9 cellular contexts compared by ENCODE assay signal in genomic region chr10:70144372-70145110, GRCh38.
DNase-seq lines count a peak whose midpoint lies in the region; ATAC-seq and TF ChIP-seq lines count a peak whose summit lies in the region.
"Had no signal": no experiment of that assay in that cellular context is flagged by ENCODE, and none has a peak within 500 bp of the region (broad histone marks: within the 10 kb centered on the region; RNA-seq: fewer than 3 reads in every experiment).

No MANE protein-coding gene starts in this region.

- in situ Hi-C loops in brain microvascular endothelial cell (cut with HindIII; ENCODE audit: low pct_ligation_motif_present, low sequenced_read_pairs) = no loop called here

- H3K36me3 ChIP-seq in BLaER1 treated with 17β-estradiol and CSF1 and Interleukin-3, amounts not matched to agents 10 nM and 100 nM = peaks cover 13 to 32% (median 20%) of the 10 kb centered on the region in 11 experiments; a peak in 21 of 22 replicates
- H3K36me3 ChIP-seq in HUES6 (ENCODE audit: control insufficient read depth, insufficient read depth, low read length) (peaks cover 5% of the 10 kb centered on the region; the same call in 1 of the 2 replicates), brain microvascular endothelial cell (replicated peaks) (peaks cover 24% of the 10 kb centered on the region), muscle layer of duodenum (ENCODE audit: control insufficient read depth in 1 of 2, insufficient read depth in 2 of 2, low read length in 2 of 2) (peaks cover 2 to 14% of the 10 kb centered on the region in 2 donors)

- no peak for TF ChIP-seq CTCF in brain microvascular endothelial cell (IDR thresholded peaks at IDR 0.05; ENCODE audit: low read depth, low read length, missing control alignments)

- peaks cover 0 to 46% (median 25%) of the 10 kb centered on the region in 11 experiments; a peak in 13 of 22 replicates for H4K20me1 ChIP-seq in BLaER1 treated with 17β-estradiol and CSF1 and Interleukin-3, amounts not matched to agents 10 nM and 100 nM

- H3K27ac ChIP-seq in BLaER1 treated with 17β-estradiol and CSF1 and Interleukin-3, amounts not matched to agents 10 nM and 100 nM = peak overlapping the region in 8 of 11 experiments; percentile 85 to 94 (median 88); a peak in 17 of 22 replicates
- H3K27ac ChIP-seq in HUES6 (ENCODE audit: low read depth, low read length) = no peak overlapping the region
- no peak overlapping the region for H3K27ac ChIP-seq in brain microvascular endothelial cell
- H3K27ac ChIP-seq in muscle layer of duodenum (ENCODE audit: low read length) = no peak overlapping the region

- no peaks in the 10 kb centered on the region for H3K9me3 ChIP-seq in BLaER1 treated with 17β-estradiol and CSF1 and Interleukin-3, amounts not matched to agents 10 nM and 100 nM (replicated peaks in 1 of 11)
- H3K9me3 ChIP-seq in HUES6 (ENCODE audit: control insufficient read depth, insufficient read depth, low read depth, low read length) (no peaks in the 10 kb centered on the region), muscle layer of duodenum (ENCODE audit: control insufficient read depth in 1 of 2, low read length in 2 of 2) (no peaks in the 10 kb centered on the region)

- no peak for ATAC-seq in HG03571 (IDR thresholded peaks at IDR 0.05; ENCODE audit: unreplicated experiment)

- H3K4me2 ChIP-seq in BLaER1 treated with 17β-estradiol and CSF1 and Interleukin-3, amounts not matched to agents 10 nM and 100 nM = peak overlapping the region; percentile 86 to 100 (median 96)

- peak overlapping the region; percentile 79 to 92 (median 87); a peak in 21 of 22 replicates for H3K9ac ChIP-seq in BLaER1 treated with 17β-estradiol and CSF1 and Interleukin-3, amounts not matched to agents 10 nM and 100 nM
- peak overlapping the region; percentile 89 for H3K9ac ChIP-seq in HUES6 (ENCODE audit: low read length)

- no peak for DNase-seq in brain microvascular endothelial cell
- DNase-seq in HUDEP-2 (lab: John Stamatoyannopoulos, UW; ENCODE audit: unreplicated experiment in 76 of 76) = no peak
- no peak for DNase-seq in NCI-H446 (lab: John Stamatoyannopoulos, UW)
- no peak for DNase-seq in NCI-H526 (lab: John Stamatoyannopoulos, UW)
- DNase-seq: GDM1 had no signal

- H3K27me3 ChIP-seq in BLaER1 treated with 17β-estradiol and CSF1 and Interleukin-3, amounts not matched to agents 10 nM and 100 nM = no peaks in the 10 kb centered on the region
- H3K27me3 ChIP-seq in HUES6 (ENCODE audit: control insufficient read depth, insufficient read depth, low read length) (no peaks in the 10 kb centered on the region), brain microvascular endothelial cell (replicated peaks) (no peaks in the 10 kb centered on the region), muscle layer of duodenum (ENCODE audit: low read depth, low read length) (no peaks in the 10 kb centered on the region)

- peak overlapping the region; percentile 62 to 78 (median 70); a peak in 19 of 20 replicates for H3K4me3 ChIP-seq in BLaER1 treated with 17β-estradiol and CSF1 and Interleukin-3, amounts not matched to agents 10 nM and 100 nM
- H3K4me3 ChIP-seq in HUES6 (ENCODE audit: low read depth, low read length) (peak overlapping the region; percentile 82), brain microvascular endothelial cell (ENCODE audit: low read depth, low read length) (peak overlapping the region; percentile 70), muscle layer of duodenum (ENCODE audit: low read depth in 1 of 2, low read length in 2 of 2) (peak overlapping the region; percentile 66 to 87)

- peaks cover 27 to 40% (median 34%) of the 10 kb centered on the region in 10 experiments for H3K4me1 ChIP-seq in BLaER1 treated with 17β-estradiol and CSF1 and Interleukin-3, amounts not matched to agents 10 nM and 100 nM
- H3K4me1 ChIP-seq in HUES6 (ENCODE audit: control insufficient read depth, insufficient read depth, low read length) (peaks cover 11% of the 10 kb centered on the region), muscle layer of duodenum (ENCODE audit: control insufficient read depth in 1 of 2, insufficient read depth in 2 of 2, low read length in 2 of 2) (peaks cover 12 to 16% of the 10 kb centered on the region in 2 donors)

Comparison
In these comparisons a context has a peak if more than half of its experiments do, and no peak if none do; other contexts are left out.
1. H3K27ac ChIP-seq: peak in BLaER1 treated with 17β-estradiol and CSF1 and Interleukin-3, amounts not matched to agents 10 nM and 100 nM (8 of 11); none in HUES6 (single experiment), brain microvascular endothelial cell (single experiment) and muscle layer of duodenum (single experiment).
2. Peak in every context shown above with its lines, with median percentiles within 50 percentile points of each other: H3K4me3 ChIP-seq.